In the genomic region with DNA sequence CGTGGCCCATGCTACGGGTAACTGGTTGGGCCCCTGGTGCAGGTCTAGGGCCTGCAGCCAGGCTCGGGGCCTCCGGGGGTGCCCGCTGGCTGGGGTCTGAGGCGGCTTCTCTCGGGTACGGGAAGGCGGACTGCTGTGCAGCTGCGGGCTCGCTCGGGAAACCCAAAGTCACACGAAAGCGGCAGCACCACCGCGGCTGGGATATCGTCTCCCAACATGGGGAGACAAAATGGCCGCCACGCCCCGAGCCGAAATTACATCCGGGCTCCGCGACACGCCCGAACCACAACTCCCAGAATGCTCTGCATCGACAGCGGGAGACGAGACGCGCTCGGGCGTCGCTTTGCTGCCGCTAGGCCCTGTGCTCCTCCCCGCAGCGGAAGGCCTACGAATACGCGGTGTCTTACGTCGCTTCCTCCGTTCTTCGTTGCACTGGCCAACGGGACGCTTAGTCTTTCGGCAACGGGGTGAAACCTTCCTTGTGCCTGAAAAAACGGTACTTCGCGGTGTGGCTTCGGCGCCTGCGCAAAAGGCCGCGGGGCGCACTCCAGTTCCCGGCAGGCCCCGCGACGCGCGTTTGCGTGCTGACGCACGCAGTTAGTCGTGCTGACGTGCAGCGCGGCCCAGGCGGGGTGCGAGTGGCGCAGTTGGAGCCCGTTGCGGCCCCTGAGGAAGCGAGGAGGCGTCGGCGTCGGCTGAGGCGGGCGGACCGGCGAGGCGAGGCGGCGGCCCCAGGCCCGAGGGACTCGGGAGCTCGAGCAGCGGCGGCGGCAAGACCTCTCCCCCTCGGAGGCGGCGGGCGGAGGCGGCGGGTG, we compare ENCODE assay signal across 1 cellular context.
A peak's percentile ranks its signal among the peaks of the same experiment; 100 is the strongest.
TF ChIP-seq lines count a peak whose summit lies in the region.

A gene (plus strand): TSS at position 604 of the 815 bp plus-strand sequence. CDS start 3,727 bp downstream, outside the sequence.

TF ChIP-seq in K562, 482 proteins besides CTCF, POLR2A, EP300 and RAD21 (continued from another document and continues in another):
- TF ChIP-seq, protein P1, sequence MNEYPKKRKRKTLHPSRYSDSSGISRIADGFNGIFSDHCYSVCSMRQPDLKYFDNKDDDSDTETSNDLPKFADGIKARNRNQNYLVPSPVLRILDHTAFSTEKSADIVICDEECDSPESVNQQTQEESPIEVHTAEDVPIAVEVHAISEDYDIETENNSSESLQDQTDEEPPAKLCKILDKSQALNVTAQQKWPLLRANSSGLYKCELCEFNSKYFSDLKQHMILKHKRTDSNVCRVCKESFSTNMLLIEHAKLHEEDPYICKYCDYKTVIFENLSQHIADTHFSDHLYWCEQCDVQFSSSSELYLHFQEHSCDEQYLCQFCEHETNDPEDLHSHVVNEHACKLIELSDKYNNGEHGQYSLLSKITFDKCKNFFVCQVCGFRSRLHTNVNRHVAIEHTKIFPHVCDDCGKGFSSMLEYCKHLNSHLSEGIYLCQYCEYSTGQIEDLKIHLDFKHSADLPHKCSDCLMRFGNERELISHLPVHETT (CRISPR knock-in tag; conservative IDR thresholded peaks at IDR 0.05 in 1 of 2, IDR thresholded peaks at IDR 0.05 in 1 of 2) = peak in 1 of 2 experiments; percentile 88; a peak in 2 of 4 replicates
- TF ChIP-seq, protein P2, sequence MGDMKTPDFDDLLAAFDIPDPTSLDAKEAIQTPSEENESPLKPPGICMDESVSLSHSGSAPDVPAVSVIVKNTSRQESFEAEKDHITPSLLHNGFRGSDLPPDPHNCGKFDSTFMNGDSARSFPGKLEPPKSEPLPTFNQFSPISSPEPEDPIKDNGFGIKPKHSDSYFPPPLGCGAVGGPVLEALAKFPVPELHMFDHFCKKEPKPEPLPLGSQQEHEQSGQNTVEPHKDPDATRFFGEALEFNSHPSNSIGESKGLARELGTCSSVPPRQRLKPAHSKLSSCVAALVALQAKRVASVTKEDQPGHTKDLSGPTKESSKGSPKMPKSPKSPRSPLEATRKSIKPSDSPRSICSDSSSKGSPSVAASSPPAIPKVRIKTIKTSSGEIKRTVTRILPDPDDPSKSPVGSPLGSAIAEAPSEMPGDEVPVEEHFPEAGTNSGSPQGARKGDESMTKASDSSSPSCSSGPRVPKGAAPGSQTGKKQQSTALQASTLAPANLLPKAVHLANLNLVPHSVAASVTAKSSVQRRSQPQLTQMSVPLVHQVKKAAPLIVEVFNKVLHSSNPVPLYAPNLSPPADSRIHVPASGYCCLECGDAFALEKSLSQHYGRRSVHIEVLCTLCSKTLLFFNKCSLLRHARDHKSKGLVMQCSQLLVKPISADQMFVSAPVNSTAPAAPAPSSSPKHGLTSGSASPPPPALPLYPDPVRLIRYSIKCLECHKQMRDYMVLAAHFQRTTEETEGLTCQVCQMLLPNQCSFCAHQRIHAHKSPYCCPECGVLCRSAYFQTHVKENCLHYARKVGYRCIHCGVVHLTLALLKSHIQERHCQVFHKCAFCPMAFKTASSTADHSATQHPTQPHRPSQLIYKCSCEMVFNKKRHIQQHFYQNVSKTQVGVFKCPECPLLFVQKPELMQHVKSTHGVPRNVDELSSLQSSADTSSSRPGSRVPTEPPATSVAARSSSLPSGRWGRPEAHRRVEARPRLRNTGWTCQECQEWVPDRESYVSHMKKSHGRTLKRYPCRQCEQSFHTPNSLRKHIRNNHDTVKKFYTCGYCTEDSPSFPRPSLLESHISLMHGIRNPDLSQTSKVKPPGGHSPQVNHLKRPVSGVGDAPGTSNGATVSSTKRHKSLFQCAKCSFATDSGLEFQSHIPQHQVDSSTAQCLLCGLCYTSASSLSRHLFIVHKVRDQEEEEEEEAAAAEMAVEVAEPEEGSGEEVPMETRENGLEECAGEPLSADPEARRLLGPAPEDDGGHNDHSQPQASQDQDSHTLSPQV (IDR thresholded peaks at IDR 0.05) = peak; percentile 97
- TF ChIP-seq, protein P3, sequence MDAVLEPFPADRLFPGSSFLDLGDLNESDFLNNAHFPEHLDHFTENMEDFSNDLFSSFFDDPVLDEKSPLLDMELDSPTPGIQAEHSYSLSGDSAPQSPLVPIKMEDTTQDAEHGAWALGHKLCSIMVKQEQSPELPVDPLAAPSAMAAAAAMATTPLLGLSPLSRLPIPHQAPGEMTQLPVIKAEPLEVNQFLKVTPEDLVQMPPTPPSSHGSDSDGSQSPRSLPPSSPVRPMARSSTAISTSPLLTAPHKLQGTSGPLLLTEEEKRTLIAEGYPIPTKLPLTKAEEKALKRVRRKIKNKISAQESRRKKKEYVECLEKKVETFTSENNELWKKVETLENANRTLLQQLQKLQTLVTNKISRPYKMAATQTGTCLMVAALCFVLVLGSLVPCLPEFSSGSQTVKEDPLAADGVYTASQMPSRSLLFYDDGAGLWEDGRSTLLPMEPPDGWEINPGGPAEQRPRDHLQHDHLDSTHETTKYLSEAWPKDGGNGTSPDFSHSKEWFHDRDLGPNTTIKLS (IDR thresholded peaks at IDR 0.05; ENCODE audit: borderline replicate concordance, low read depth) = peak; percentile 92
- TF ChIP-seq ZNF146 (CRISPR knock-in tag; IDR thresholded peaks at IDR 0.05; ENCODE audit: unreplicated experiment) (no peak), PHTF2 (CRISPR knock-in tag; IDR thresholded peaks at IDR 0.05) (no peak), E2F3 (CRISPR knock-in tag; IDR thresholded peaks at IDR 0.05) (peak; percentile 68; the same call in 1 of the 2 replicates), SPI1 (IDR thresholded peaks at IDR 0.05; ENCODE audit: borderline replicate concordance, low read depth, low read length) (0 out of 2 replicates have a peak, but pooled peaks have one; percentile 22), ZZZ3 (IDR thresholded peaks at IDR 0.05) (peak; percentile 80; the same call in 1 of the 2 replicates), ZNF445 (CRISPR knock-in tag; IDR thresholded peaks at IDR 0.05; ENCODE audit: low read depth) (no peak), POLR2H (tag; IDR thresholded peaks at IDR 0.05; ENCODE audit: low read depth) (peak; percentile 77), HNRNPL (IDR thresholded peaks at IDR 0.05; ENCODE audit: low read depth, low read length) (0 out of 2 replicates have a peak, but pooled peaks have one; percentile 25), ZNF133 (CRISPR knock-in tag; IDR thresholded peaks at IDR 0.05) (no peak), LEF1 (IDR thresholded peaks at IDR 0.05) (no peak), ZBED1 (IDR thresholded peaks at IDR 0.05) (no peak), ZNF253 (CRISPR knock-in tag; conservative IDR thresholded peaks at IDR 0.05) (no peak), TAF7 (tag; IDR thresholded peaks at IDR 0.05) (peak; percentile 34; the same call in 1 of the 2 replicates), SMARCB1 (IDR thresholded peaks at IDR 0.05; ENCODE audit: insufficient read length, low read depth) (no peak), SRSF7 (optimal IDR thresholded peaks at IDR 0.05; ENCODE audit: low read depth, low read length) (no peak), NFYB (IDR thresholded peaks at IDR 0.05; ENCODE audit: extremely low read depth, insufficient read length) (no peak), TAF1 (IDR thresholded peaks at IDR 0.05; ENCODE audit: control insufficient read depth, extremely low read depth, insufficient read depth, low read length, severe bottlenecking) (peak; percentile 12), SRF (CRISPR knock-in tag; IDR thresholded peaks at IDR 0.05) (no peak; a peak in 1 of 4 replicates), WHSC1 (IDR thresholded peaks at IDR 0.05; ENCODE audit: low read length) (no peak), HSF4 (CRISPR knock-in tag; IDR thresholded peaks at IDR 0.05; ENCODE audit: borderline replicate concordance) (peak; percentile 8; the same call in 1 of the 2 replicates), FOXJ3 (CRISPR knock-in tag; IDR thresholded peaks at IDR 0.05) (no peak), BCL6 (CRISPR knock-in tag; IDR thresholded peaks at IDR 0.05) (no peak)
- TF ChIP-seq, protein P4, sequence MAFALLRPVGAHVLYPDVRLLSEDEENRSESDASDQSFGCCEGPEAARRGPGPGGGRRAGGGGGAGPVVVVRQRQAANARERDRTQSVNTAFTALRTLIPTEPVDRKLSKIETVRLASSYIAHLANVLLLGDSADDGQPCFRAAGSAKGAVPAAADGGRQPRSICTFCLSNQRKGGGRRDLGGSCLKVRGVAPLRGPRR (CRISPR knock-in tag; IDR thresholded peaks at IDR 0.05) = no peak
- TF ChIP-seq, protein P5, sequence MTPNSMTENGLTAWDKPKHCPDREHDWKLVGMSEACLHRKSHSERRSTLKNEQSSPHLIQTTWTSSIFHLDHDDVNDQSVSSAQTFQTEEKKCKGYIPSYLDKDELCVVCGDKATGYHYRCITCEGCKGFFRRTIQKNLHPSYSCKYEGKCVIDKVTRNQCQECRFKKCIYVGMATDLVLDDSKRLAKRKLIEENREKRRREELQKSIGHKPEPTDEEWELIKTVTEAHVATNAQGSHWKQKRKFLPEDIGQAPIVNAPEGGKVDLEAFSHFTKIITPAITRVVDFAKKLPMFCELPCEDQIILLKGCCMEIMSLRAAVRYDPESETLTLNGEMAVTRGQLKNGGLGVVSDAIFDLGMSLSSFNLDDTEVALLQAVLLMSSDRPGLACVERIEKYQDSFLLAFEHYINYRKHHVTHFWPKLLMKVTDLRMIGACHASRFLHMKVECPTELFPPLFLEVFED (CRISPR knock-in tag; conservative IDR thresholded peaks at IDR 0.05) = no peak
- TF ChIP-seq, protein P6, sequence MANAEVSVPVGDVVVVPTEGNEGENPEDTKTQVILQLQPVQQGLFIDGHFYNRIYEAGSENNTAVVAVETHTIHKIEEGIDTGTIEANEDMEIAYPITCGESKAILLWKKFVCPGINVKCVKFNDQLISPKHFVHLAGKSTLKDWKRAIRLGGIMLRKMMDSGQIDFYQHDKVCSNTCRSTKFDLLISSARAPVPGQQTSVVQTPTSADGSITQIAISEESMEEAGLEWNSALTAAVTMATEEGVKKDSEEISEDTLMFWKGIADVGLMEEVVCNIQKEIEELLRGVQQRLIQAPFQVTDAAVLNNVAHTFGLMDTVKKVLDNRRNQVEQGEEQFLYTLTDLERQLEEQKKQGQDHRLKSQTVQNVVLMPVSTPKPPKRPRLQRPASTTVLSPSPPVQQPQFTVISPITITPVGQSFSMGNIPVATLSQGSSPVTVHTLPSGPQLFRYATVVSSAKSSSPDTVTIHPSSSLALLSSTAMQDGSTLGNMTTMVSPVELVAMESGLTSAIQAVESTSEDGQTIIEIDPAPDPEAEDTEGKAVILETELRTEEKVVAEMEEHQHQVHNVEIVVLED (CRISPR knock-in tag; IDR thresholded peaks at IDR 0.05) = peak; percentile 99
- TF ChIP-seq, protein P7, sequence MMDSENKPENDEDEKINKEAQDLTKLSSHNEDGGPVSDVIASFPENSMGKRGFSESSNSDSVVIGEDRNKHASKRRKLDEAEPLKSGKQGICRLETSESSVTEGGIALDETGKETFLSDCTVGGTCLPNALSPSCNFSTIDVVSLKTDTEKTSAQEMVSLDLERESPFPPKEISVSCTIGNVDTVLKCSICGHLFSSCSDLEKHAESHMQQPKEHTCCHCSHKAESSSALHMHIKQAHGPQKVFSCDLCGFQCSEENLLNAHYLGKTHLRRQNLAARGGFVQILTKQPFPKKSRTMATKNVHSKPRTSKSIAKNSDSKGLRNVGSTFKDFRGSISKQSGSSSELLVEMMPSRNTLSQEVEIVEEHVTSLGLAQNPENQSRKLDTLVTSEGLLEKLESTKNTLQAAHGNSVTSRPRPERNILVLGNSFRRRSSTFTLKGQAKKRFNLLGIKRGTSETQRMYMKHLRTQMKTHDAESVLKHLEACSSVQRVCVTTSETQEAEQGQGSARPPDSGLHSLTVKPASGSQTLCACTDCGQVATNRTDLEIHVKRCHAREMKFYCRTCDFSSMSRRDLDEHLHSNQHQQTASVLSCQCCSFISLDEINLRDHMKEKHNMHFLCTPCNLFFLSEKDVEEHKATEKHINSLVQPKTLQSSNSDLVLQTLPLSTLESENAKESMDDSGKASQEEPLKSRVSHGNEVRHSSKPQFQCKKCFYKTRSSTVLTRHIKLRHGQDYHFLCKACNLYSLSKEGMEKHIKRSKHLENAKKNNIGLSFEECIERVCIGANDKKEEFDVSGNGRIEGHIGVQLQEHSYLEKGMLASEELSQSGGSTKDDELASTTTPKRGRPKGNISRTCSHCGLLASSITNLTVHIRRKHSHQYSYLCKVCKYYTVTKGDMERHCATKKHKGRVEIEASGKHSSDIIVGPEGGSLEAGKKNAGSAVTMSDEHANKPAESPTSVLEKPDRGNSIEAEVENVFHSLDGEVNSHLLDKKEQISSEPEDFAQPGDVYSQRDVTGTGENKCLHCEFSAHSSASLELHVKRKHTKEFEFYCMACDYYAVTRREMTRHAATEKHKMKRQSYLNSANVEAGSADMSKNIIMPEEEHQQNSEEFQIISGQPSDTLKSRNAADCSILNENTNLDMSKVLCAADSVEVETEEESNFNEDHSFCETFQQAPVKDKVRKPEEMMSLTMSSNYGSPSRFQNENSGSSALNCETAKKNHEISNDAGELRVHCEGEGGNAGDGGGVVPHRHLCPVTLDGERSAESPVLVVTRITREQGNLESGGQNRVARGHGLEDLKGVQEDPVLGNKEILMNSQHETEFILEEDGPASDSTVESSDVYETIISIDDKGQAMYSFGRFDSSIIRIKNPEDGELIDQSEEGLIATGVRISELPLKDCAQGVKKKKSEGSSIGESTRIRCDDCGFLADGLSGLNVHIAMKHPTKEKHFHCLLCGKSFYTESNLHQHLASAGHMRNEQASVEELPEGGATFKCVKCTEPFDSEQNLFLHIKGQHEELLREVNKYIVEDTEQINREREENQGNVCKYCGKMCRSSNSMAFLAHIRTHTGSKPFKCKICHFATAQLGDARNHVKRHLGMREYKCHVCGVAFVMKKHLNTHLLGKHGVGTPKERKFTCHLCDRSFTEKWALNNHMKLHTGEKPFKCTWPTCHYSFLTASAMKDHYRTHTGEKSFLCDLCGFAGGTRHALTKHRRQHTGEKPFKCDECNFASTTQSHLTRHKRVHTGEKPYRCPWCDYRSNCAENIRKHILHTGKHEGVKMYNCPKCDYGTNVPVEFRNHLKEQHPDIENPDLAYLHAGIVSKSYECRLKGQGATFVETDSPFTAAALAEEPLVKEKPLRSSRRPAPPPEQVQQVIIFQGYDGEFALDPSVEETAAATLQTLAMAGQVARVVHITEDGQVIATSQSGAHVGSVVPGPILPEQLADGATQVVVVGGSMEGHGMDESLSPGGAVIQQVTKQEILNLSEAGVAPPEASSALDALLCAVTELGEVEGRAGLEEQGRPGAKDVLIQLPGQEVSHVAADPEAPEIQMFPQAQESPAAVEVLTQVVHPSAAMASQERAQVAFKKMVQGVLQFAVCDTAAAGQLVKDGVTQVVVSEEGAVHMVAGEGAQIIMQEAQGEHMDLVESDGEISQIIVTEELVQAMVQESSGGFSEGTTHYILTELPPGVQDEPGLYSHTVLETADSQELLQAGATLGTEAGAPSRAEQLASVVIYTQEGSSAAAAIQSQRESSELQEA (IDR thresholded peaks at IDR 0.05; ENCODE audit: low read depth) = peak; percentile 79
- TF ChIP-seq, protein P8, sequence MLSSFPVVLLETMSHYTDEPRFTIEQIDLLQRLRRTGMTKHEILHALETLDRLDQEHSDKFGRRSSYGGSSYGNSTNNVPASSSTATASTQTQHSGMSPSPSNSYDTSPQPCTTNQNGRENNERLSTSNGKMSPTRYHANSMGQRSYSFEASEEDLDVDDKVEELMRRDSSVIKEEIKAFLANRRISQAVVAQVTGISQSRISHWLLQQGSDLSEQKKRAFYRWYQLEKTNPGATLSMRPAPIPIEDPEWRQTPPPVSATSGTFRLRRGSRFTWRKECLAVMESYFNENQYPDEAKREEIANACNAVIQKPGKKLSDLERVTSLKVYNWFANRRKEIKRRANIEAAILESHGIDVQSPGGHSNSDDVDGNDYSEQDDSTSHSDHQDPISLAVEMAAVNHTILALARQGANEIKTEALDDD (IDR thresholded peaks at IDR 0.05) = no peak
- TF ChIP-seq, protein P9, sequence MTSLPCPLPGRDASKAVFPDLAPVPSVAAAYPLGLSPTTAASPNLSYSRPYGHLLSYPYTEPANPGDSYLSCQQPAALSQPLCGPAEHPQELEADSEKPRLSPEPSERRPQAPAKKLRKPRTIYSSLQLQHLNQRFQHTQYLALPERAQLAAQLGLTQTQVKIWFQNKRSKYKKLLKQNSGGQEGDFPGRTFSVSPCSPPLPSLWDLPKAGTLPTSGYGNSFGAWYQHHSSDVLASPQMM (CRISPR knock-in tag; IDR thresholded peaks at IDR 0.05) = no peak
